ENCODE assay signal across 8 cellular contexts in the genomic region with DNA sequence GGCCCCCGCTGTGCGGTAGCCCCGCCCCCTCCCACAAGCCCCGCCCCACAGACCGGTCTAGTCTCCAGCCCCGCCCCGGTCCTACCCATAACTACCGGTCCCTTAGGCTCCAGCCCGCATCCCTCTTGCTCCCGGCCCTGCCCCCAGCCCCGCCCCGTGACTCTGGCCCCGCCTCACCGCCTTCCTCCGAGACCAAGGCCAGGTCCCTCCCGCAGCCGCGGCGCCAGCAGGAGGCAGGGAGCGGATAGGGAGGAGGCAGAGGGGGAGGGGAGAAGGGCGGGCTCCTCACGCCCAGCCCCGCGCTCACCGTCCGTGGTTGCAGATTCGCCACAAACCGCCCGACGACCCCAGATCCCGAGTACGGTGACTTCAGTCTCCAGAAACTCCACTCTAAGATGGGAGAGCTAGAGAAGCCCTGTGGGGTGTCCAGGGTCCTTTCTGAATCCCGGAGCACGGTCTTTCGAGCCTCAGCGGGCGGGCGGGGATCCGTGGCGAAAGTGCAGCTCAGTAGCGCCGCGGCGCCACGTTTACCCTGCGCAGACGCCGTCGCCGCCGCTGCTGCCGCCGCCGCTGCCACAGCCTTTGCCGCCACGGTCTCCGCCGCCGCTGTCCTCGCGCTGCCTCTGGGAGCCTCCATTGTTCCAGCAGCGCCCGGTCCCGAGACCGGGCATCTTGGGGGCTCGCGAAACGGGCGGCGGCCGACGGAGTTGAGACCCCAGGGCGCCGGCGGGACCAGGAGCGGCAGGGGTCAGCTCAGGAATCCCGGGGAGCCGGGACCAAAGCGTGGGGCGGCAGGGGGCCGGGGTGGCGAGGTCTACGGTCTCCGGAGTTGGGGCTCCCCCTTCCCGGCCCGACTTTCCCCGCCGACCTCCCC. TPM values are rescaled to one million over a fixed set of nuclear protein-coding genes. Genes with fewer than 3 reads are reported as not detected.
DNase-seq lines count a peak whose midpoint lies in the region; TF ChIP-seq lines count a peak whose summit lies in the region.

BRPF1 (plus strand) TSS at position 530 of the 874 bp plus-strand sequence. CDS start 2,406 bp downstream, outside the sequence.

- no peaks in the 10 kb centered on the region for H3K9me2 ChIP-seq in MM.1S (replicated peaks; ENCODE audit: insufficient read depth, low read length)

- in situ Hi-C loops in HAP-1 (cut with MboI; ENCODE audit: low sequenced_read_pairs) = no loop called here

- H3K9ac ChIP-seq in ES-I3 (ENCODE audit: low read depth, low read length) (peak within 1 kb of the TSS; percentile 100), MM.1S (ENCODE audit: low read length) (peak within 1 kb of the TSS; percentile 97), stomach smooth muscle (ENCODE audit: low read length in 2 of 2) (peak within 1 kb of the TSS; percentile 77 to 98)

- H3K4me3 ChIP-seq in HAP-1 (peak within 1 kb of the TSS; percentile 99), MM.1S (ENCODE audit: low read length) (peak within 1 kb of the TSS; percentile 98), fibroblast of villous mesenchyme (ENCODE audit: low read depth, low read length) (peak within 1 kb of the TSS; percentile 85), stomach smooth muscle (ENCODE audit: low read length in 2 of 2) (peak within 1 kb of the TSS; percentile 87 to 89)

- peaks cover 44% of the 10 kb centered on the region for H3K79me2 ChIP-seq in MM.1S (ENCODE audit: low read length)

- H4K20me1 ChIP-seq in MM.1S (ENCODE audit: insufficient read depth, low read length) = no peaks in the 10 kb centered on the region

- H3K27me3 ChIP-seq in HAP-1 (ENCODE audit: low read depth) (no peaks in the 10 kb centered on the region), MM.1S (replicated peaks; ENCODE audit: insufficient read depth, low read length) (no peaks in the 10 kb centered on the region), stomach smooth muscle (ENCODE audit: control insufficient read depth in 1 of 2, insufficient read depth in 2 of 2, low read length in 2 of 2) (no peaks in the 10 kb centered on the region)

- H3K27me3 Mint-ChIP-seq in neural crest cell (ENCODE audit: low read depth) = peaks cover 22% of the 10 kb centered on the region

- H2AFZ ChIP-seq in MM.1S (ENCODE audit: low read length) = peak within 1 kb of the TSS; percentile 96

- H3K4me2 ChIP-seq in MM.1S (ENCODE audit: low read depth, low read length) = peak within 1 kb of the TSS; percentile 98

- peak within 1 kb of the TSS; percentile 79 for H3K27ac ChIP-seq in MM.1S (ENCODE audit: low read length)
- H3K27ac ChIP-seq in stomach smooth muscle (ENCODE audit: low read length) = peak within 1 kb of the TSS; percentile 95

- H3F3A ChIP-seq in MM.1S (ENCODE audit: insufficient read depth, low read length) = no peaks in the 10 kb centered on the region

- H3K4me1 ChIP-seq in ES-I3 (ENCODE audit: insufficient read depth, low read length) (peaks cover 6% of the 10 kb centered on the region; the same call in 1 of the 2 replicates), HAP-1 (peaks cover 10% of the 10 kb centered on the region; the same call in 1 of the 2 replicates), MM.1S (ENCODE audit: low read length) (peaks cover 10% of the 10 kb centered on the region), stomach smooth muscle (ENCODE audit: control insufficient read depth, insufficient read depth, low read length) (peaks cover 23% of the 10 kb centered on the region)

- H3K27ac Mint-ChIP-seq in neural crest cell (ENCODE audit: unreplicated experiment) = peak within 1 kb of the TSS; percentile 100

- H3K9me3 ChIP-seq in ES-I3 (ENCODE audit: control insufficient read depth, insufficient read depth, low read length) (no peaks in the 10 kb centered on the region), HAP-1 (no peaks in the 10 kb centered on the region), MM.1S (replicated peaks; ENCODE audit: insufficient read depth, low read length) (no peaks in the 10 kb centered on the region), stomach smooth muscle (ENCODE audit: control insufficient read depth in 2 of 2, low read length in 2 of 2) (no peaks in the 10 kb centered on the region)

- H3K4me1 Mint-ChIP-seq in neural crest cell = peaks cover 23% of the 10 kb centered on the region

- H3K36me3 ChIP-seq in ES-I3 (ENCODE audit: insufficient read depth, low read length) (peaks cover under 1% of the 10 kb centered on the region; the same call in 1 of the 2 replicates), HAP-1 (replicated peaks) (peaks cover 27% of the 10 kb centered on the region), MM.1S (replicated peaks; ENCODE audit: insufficient read depth, low read length) (peaks cover 7% of the 10 kb centered on the region; the same call in 1 of the 2 replicates), stomach smooth muscle (ENCODE audit: control insufficient read depth in 2 of 2, insufficient read depth in 2 of 2, low read length in 2 of 2) (peaks cover 15 to 17% of the 10 kb centered on the region in 2 donors)

- no peaks in the 10 kb centered on the region for H3K9me3 Mint-ChIP-seq in neural crest cell

- DNase-seq in HAP-1 (ENCODE audit: low spot score in 2 of 2) (peak; percentile 96 to 100), MM.1S (peak; percentile 98), SIG-M5 (lab: John Stamatoyannopoulos, UW) (peak; percentile 90), activated gamma-delta T cell (lab: John Stamatoyannopoulos, UW) (peak; percentile 100), fibroblast of villous mesenchyme (ENCODE audit: low read depth) (peak; percentile 100), neural crest cell (ENCODE audit: low read depth, low spot score) (peak; percentile 96)

- TF ChIP-seq CTCF in MM.1S (IDR thresholded peaks at IDR 0.05; ENCODE audit: low read length) (no peak), fibroblast of villous mesenchyme (IDR thresholded peaks at IDR 0.05; ENCODE audit: insufficient read depth, low read depth, low read length) (no peak), neural crest cell (conservative IDR thresholded peaks at IDR 0.05) (no peak)

- H3K4me3 Mint-ChIP-seq in neural crest cell = peak within 1 kb of the TSS; percentile 95

- no peaks in the 10 kb centered on the region for H3K36me3 Mint-ChIP-seq in neural crest cell (ENCODE audit: low read depth)

RNA-seq across cellular contexts. Expression of gene BRPF1, which starts in this region (rescaled TPM):
- total RNA-seq in fibroblast of villous mesenchyme (15.5 and 17.3 TPM in 2 replicates), neural crest cell (36.9 and 39.2 TPM in 2 replicates)

Comparison
In these comparisons a context has a peak if more than half of its experiments do, and no peak if none do; other contexts are left out.
1. Peak in every context shown above with its lines: DNase-seq, H3K4me3 ChIP-seq and H3K27ac ChIP-seq.